ENCODE assay signal across 1 cellular context in the genomic region with DNA sequence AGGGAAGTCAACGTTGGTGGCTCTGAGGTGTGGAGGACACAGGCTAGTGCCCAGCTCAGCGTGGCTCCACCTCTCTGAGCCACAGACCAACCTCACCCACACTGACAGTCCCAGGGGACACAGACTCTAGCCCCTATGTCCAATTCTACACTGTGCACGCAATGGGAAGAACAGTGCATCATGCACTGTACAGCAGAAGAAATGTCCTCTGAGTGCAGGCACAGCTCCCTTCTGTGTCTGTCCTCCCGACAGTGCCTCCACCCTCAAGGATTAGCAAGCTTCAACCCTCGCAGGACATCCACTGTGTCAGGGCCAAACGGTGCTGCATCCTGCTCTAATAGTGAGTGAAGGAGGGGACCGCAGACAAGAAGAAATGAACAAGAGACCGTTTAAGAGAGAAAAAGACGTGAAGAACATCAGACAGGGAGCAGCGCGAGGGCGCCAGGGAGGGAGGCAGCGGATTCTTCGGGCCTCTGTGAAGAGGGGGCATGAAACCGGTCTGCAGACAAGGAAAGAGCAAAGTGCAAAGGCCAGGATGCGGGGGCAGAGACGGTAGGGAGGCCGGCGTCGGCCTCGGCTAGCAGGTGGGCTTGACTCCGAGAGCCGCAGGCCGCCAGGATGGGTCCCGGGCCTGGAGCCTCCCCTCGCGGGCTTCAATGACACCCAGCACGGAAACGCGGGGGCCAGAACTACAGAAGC.
A peak's percentile ranks its signal among the peaks of the same experiment; 100 is the strongest.
TF ChIP-seq lines count a peak whose summit lies in the region.

No MANE protein-coding gene starts in this region.

TF ChIP-seq in HepG2, 621 proteins besides CTCF, POLR2A, EP300 and RAD21 (continued from another document and continues in another):
- no peak for TF ChIP-seq TAF15 (IDR thresholded peaks at IDR 0.05; ENCODE audit: low read depth, low read length, poor library complexity, severe bottlenecking)
- no peak for TF ChIP-seq KLF15 (CRISPR knock-in tag; IDR thresholded peaks at IDR 0.05; ENCODE audit: borderline replicate concordance)
- TF ChIP-seq HDAC6 (IDR thresholded peaks at IDR 0.05; ENCODE audit: low read depth, low read length) = no peak
- TF ChIP-seq, protein P1, sequence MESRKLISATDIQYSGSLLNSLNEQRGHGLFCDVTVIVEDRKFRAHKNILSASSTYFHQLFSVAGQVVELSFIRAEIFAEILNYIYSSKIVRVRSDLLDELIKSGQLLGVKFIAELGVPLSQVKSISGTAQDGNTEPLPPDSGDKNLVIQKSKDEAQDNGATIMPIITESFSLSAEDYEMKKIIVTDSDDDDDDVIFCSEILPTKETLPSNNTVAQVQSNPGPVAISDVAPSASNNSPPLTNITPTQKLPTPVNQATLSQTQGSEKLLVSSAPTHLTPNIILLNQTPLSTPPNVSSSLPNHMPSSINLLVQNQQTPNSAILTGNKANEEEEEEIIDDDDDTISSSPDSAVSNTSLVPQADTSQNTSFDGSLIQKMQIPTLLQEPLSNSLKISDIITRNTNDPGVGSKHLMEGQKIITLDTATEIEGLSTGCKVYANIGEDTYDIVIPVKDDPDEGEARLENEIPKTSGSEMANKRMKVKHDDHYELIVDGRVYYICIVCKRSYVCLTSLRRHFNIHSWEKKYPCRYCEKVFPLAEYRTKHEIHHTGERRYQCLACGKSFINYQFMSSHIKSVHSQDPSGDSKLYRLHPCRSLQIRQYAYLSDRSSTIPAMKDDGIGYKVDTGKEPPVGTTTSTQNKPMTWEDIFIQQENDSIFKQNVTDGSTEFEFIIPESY (CRISPR knock-in tag; IDR thresholded peaks at IDR 0.05) = no peak
- TF ChIP-seq, protein P2, sequence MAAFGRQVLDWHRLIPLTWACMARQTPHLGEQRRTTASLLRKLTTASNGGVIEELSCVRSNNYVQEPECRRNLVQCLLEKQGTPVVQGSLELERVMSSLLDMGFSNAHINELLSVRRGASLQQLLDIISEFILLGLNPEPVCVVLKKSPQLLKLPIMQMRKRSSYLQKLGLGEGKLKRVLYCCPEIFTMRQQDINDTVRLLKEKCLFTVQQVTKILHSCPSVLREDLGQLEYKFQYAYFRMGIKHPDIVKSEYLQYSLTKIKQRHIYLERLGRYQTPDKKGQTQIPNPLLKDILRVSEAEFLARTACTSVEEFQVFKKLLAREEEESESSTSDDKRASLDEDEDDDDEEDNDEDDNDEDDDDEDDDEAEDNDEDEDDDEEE (CRISPR knock-in tag; IDR thresholded peaks at IDR 0.05) = no peak
- TF ChIP-seq ZNF781 (CRISPR knock-in tag; IDR thresholded peaks at IDR 0.05; ENCODE audit: borderline replicate concordance, not compliant biosample characterization) = peak; percentile 59
- no peak; the same call in 1 of the 2 replicates for TF ChIP-seq NFKB2 (CRISPR knock-in tag; IDR thresholded peaks at IDR 0.05; ENCODE audit: borderline replicate concordance)
- 0 out of 2 replicates have a peak, but pooled peaks have one; percentile 54 for TF ChIP-seq ZNF256 (CRISPR knock-in tag; conservative IDR thresholded peaks at IDR 0.05)
- TF ChIP-seq MTA1 (CRISPR knock-in tag; IDR thresholded peaks at IDR 0.05; ENCODE audit: borderline replicate concordance) = no peak
- 0 out of 2 replicates have a peak, but pooled peaks have one; percentile 10 for TF ChIP-seq RELA (CRISPR knock-in tag; IDR thresholded peaks at IDR 0.05)
- TF ChIP-seq MAFG (CRISPR knock-in tag; IDR thresholded peaks at IDR 0.05) = no peak
- TF ChIP-seq, protein P3, sequence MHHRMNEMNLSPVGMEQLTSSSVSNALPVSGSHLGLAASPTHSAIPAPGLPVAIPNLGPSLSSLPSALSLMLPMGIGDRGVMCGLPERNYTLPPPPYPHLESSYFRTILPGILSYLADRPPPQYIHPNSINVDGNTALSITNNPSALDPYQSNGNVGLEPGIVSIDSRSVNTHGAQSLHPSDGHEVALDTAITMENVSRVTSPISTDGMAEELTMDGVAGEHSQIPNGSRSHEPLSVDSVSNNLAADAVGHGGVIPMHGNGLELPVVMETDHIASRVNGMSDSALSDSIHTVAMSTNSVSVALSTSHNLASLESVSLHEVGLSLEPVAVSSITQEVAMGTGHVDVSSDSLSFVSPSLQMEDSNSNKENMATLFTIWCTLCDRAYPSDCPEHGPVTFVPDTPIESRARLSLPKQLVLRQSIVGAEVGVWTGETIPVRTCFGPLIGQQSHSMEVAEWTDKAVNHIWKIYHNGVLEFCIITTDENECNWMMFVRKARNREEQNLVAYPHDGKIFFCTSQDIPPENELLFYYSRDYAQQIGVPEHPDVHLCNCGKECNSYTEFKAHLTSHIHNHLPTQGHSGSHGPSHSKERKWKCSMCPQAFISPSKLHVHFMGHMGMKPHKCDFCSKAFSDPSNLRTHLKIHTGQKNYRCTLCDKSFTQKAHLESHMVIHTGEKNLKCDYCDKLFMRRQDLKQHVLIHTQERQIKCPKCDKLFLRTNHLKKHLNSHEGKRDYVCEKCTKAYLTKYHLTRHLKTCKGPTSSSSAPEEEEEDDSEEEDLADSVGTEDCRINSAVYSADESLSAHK (CRISPR knock-in tag; IDR thresholded peaks at IDR 0.05; ENCODE audit: borderline replicate concordance) = no peak
- TF ChIP-seq ZNF224 (CRISPR knock-in tag; IDR thresholded peaks at IDR 0.05) = no peak
- TF ChIP-seq NFATC3 (CRISPR knock-in tag; IDR thresholded peaks at IDR 0.05) = no peak
- no peak for TF ChIP-seq ZNF570 (CRISPR knock-in tag; IDR thresholded peaks at IDR 0.05; ENCODE audit: borderline replicate concordance)
- no peak for TF ChIP-seq ZNF33A (CRISPR knock-in tag; IDR thresholded peaks at IDR 0.05; ENCODE audit: borderline replicate concordance)
- 0 out of 2 replicates have a peak, but pooled peaks have one; percentile 75 for TF ChIP-seq PCBP1 (IDR thresholded peaks at IDR 0.05; ENCODE audit: borderline replicate concordance, low read depth, low read length)
- peak; percentile 57; the same call in 1 of the 2 replicates for TF ChIP-seq ZNF7 (CRISPR knock-in tag; IDR thresholded peaks at IDR 0.05)
- no peak; the same call in 1 of the 2 replicates for TF ChIP-seq ZNF737 (CRISPR knock-in tag; IDR thresholded peaks at IDR 0.05; ENCODE audit: borderline replicate concordance)
- TF ChIP-seq ZNF616 (CRISPR knock-in tag; IDR thresholded peaks at IDR 0.05; ENCODE audit: low read depth) = no peak
- TF ChIP-seq ZIK1 (CRISPR knock-in tag; IDR thresholded peaks at IDR 0.05; ENCODE audit: borderline replicate concordance, low read depth) = no peak
- no peak for TF ChIP-seq ZNF260 (CRISPR knock-in tag; IDR thresholded peaks at IDR 0.05; ENCODE audit: borderline replicate concordance, low read depth)
- no peak; the same call in 1 of the 2 replicates for TF ChIP-seq ZNF430 (CRISPR knock-in tag; IDR thresholded peaks at IDR 0.05)
- no peak for TF ChIP-seq HNRNPLL (IDR thresholded peaks at IDR 0.05; ENCODE audit: low read depth, low read length, poor library complexity, severe bottlenecking)
- no peak for TF ChIP-seq ETV6 (CRISPR knock-in tag; conservative IDR thresholded peaks at IDR 0.05)
- no peak for TF ChIP-seq MED13 (CRISPR knock-in tag; IDR thresholded peaks at IDR 0.05)
- TF ChIP-seq MEF2D (CRISPR knock-in tag; IDR thresholded peaks at IDR 0.05) = no peak
- TF ChIP-seq MAFF (IDR thresholded peaks at IDR 0.05; ENCODE audit: low read depth, low read length) = no peak
- no peak for TF ChIP-seq ZNF205 (CRISPR knock-in tag; IDR thresholded peaks at IDR 0.05)
- peak; percentile 89; the same call in 1 of the 2 replicates for TF ChIP-seq ZNF564 (CRISPR knock-in tag; IDR thresholded peaks at IDR 0.05)
- no peak for TF ChIP-seq ZMYM2 (CRISPR knock-in tag; IDR thresholded peaks at IDR 0.05)
- TF ChIP-seq PHF20 (CRISPR knock-in tag; IDR thresholded peaks at IDR 0.05) = no peak
- TF ChIP-seq RBAK (CRISPR knock-in tag; IDR thresholded peaks at IDR 0.05) = no peak
- TF ChIP-seq ELF4 (CRISPR knock-in tag; IDR thresholded peaks at IDR 0.05; ENCODE audit: borderline replicate concordance) = no peak
- TF ChIP-seq, protein P4, sequence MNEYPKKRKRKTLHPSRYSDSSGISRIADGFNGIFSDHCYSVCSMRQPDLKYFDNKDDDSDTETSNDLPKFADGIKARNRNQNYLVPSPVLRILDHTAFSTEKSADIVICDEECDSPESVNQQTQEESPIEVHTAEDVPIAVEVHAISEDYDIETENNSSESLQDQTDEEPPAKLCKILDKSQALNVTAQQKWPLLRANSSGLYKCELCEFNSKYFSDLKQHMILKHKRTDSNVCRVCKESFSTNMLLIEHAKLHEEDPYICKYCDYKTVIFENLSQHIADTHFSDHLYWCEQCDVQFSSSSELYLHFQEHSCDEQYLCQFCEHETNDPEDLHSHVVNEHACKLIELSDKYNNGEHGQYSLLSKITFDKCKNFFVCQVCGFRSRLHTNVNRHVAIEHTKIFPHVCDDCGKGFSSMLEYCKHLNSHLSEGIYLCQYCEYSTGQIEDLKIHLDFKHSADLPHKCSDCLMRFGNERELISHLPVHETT (CRISPR knock-in tag; conservative IDR thresholded peaks at IDR 0.05) = no peak
- TF ChIP-seq ZNF160 (CRISPR knock-in tag; IDR thresholded peaks at IDR 0.05) = 0 out of 2 replicates have a peak, but pooled peaks have one; percentile 88
- no peak for TF ChIP-seq TGIF2 (CRISPR knock-in tag; IDR thresholded peaks at IDR 0.05)
- TF ChIP-seq, protein P5, sequence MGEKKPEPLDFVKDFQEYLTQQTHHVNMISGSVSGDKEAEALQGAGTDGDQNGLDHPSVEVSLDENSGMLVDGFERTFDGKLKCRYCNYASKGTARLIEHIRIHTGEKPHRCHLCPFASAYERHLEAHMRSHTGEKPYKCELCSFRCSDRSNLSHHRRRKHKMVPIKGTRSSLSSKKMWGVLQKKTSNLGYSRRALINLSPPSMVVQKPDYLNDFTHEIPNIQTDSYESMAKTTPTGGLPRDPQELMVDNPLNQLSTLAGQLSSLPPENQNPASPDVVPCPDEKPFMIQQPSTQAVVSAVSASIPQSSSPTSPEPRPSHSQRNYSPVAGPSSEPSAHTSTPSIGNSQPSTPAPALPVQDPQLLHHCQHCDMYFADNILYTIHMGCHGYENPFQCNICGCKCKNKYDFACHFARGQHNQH (CRISPR knock-in tag; IDR thresholded peaks at IDR 0.05) = no peak
- TF ChIP-seq ZNF552 (CRISPR knock-in tag; IDR thresholded peaks at IDR 0.05; ENCODE audit: borderline replicate concordance) = no peak
- TF ChIP-seq POLR2G (IDR thresholded peaks at IDR 0.05; ENCODE audit: low read depth, low read length) = no peak
- TF ChIP-seq, protein P6, sequence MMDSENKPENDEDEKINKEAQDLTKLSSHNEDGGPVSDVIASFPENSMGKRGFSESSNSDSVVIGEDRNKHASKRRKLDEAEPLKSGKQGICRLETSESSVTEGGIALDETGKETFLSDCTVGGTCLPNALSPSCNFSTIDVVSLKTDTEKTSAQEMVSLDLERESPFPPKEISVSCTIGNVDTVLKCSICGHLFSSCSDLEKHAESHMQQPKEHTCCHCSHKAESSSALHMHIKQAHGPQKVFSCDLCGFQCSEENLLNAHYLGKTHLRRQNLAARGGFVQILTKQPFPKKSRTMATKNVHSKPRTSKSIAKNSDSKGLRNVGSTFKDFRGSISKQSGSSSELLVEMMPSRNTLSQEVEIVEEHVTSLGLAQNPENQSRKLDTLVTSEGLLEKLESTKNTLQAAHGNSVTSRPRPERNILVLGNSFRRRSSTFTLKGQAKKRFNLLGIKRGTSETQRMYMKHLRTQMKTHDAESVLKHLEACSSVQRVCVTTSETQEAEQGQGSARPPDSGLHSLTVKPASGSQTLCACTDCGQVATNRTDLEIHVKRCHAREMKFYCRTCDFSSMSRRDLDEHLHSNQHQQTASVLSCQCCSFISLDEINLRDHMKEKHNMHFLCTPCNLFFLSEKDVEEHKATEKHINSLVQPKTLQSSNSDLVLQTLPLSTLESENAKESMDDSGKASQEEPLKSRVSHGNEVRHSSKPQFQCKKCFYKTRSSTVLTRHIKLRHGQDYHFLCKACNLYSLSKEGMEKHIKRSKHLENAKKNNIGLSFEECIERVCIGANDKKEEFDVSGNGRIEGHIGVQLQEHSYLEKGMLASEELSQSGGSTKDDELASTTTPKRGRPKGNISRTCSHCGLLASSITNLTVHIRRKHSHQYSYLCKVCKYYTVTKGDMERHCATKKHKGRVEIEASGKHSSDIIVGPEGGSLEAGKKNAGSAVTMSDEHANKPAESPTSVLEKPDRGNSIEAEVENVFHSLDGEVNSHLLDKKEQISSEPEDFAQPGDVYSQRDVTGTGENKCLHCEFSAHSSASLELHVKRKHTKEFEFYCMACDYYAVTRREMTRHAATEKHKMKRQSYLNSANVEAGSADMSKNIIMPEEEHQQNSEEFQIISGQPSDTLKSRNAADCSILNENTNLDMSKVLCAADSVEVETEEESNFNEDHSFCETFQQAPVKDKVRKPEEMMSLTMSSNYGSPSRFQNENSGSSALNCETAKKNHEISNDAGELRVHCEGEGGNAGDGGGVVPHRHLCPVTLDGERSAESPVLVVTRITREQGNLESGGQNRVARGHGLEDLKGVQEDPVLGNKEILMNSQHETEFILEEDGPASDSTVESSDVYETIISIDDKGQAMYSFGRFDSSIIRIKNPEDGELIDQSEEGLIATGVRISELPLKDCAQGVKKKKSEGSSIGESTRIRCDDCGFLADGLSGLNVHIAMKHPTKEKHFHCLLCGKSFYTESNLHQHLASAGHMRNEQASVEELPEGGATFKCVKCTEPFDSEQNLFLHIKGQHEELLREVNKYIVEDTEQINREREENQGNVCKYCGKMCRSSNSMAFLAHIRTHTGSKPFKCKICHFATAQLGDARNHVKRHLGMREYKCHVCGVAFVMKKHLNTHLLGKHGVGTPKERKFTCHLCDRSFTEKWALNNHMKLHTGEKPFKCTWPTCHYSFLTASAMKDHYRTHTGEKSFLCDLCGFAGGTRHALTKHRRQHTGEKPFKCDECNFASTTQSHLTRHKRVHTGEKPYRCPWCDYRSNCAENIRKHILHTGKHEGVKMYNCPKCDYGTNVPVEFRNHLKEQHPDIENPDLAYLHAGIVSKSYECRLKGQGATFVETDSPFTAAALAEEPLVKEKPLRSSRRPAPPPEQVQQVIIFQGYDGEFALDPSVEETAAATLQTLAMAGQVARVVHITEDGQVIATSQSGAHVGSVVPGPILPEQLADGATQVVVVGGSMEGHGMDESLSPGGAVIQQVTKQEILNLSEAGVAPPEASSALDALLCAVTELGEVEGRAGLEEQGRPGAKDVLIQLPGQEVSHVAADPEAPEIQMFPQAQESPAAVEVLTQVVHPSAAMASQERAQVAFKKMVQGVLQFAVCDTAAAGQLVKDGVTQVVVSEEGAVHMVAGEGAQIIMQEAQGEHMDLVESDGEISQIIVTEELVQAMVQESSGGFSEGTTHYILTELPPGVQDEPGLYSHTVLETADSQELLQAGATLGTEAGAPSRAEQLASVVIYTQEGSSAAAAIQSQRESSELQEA (CRISPR knock-in tag; IDR thresholded peaks at IDR 0.05; ENCODE audit: not compliant biosample characterization) = no peak
- no peak for TF ChIP-seq FLYWCH1 (CRISPR knock-in tag; IDR thresholded peaks at IDR 0.05)
- TF ChIP-seq KDM5B (CRISPR knock-in tag; IDR thresholded peaks at IDR 0.05; ENCODE audit: borderline replicate concordance) = no peak
- no peak for TF ChIP-seq SNAI1 (CRISPR knock-in tag; IDR thresholded peaks at IDR 0.05; ENCODE audit: borderline replicate concordance)
